Comparison of ENCODE assay signal across 9 cellular contexts in genomic region chr22:17369553-17370035, GRCh38. TPM values are rescaled to one million over a fixed set of nuclear protein-coding genes. Genes with fewer than 3 reads are reported as not detected.
DNase-seq lines count a peak whose midpoint lies in the region; ATAC-seq and TF ChIP-seq lines count a peak whose summit lies in the region.
"Had no signal": no experiment of that assay in that cellular context is flagged by ENCODE, and none has a peak within 500 bp of the region (broad histone marks: within the 10 kb centered on the region; RNA-seq: fewer than 3 reads in every experiment).

No MANE protein-coding gene starts in this region.

- intact Hi-C loops in uterus (cut with DNase I; ENCODE audit: low total_unique reads): no loop called here

- ATAC-seq in effector memory CD8-positive, alpha-beta T cell (replicated peaks): peak; percentile 42
- peak; percentile 63 to 69 for ATAC-seq in naive B cell (ENCODE audit: low read depth in 2 of 2)
- no peak for ATAC-seq in HG03342 (IDR thresholded peaks at IDR 0.05; ENCODE audit: unreplicated experiment)
- ATAC-seq in HG02623 (IDR thresholded peaks at IDR 0.05; ENCODE audit: unreplicated experiment): no peak

- H4K20me1 ChIP-seq in OCI-LY3 (ENCODE audit: insufficient read depth, low read length): no peaks in the 10 kb centered on the region

- TF ChIP-seq CTCF in OCI-LY3 (IDR thresholded peaks at IDR 0.05; ENCODE audit: low read depth, low read length) (no peak), uterus (IDR thresholded peaks at IDR 0.05) (no peak)

- peaks cover 49 to 72% of the 10 kb centered on the region in 2 donors for H3K27me3 Mint-ChIP-seq in effector memory CD8-positive, alpha-beta T cell
- H3K27me3 Mint-ChIP-seq in naive B cell: peaks cover 38 to 40% (median 39%) of the 10 kb centered on the region in 3 donors

- TF ChIP-seq POLR2A in uterus (IDR thresholded peaks at IDR 0.05): no peak

- no peaks in the 10 kb centered on the region for H3K36me3 ChIP-seq in OCI-LY3 (replicated peaks; ENCODE audit: low read depth, low read length)
- no peaks in the 10 kb centered on the region for H3K36me3 ChIP-seq in uterus

- H3K9ac ChIP-seq in OCI-LY3 (ENCODE audit: low read length): peak overlapping the region; percentile 65; the same call in 1 of the 2 replicates

- H3K27ac Mint-ChIP-seq in effector memory CD8-positive, alpha-beta T cell: no peak overlapping the region
- H3K27ac Mint-ChIP-seq in naive B cell: no peak overlapping the region
- H3K27ac Mint-ChIP-seq: T-helper 1 cell treated with Interleukin-12 subunit alpha and Interleukin-12 subunit beta and Interleukin-4 antibody, amounts not matched to agents 30 μg/mL and 1 μg/mL, for 36 hours had no signal

- H3K27ac ChIP-seq in OCI-LY3 (ENCODE audit: low read length) (no peak overlapping the region), uterus (peak overlapping the region; percentile 47 to 70)

- no peaks in the 10 kb centered on the region for H3K79me2 ChIP-seq in OCI-LY3 (ENCODE audit: low read length)

- H3K9me3 ChIP-seq in OCI-LY3 (ENCODE audit: insufficient read depth, low read length): no peaks in the 10 kb centered on the region
- no peaks in the 10 kb centered on the region for H3K9me3 ChIP-seq in uterus

- H3K36me3 Mint-ChIP-seq in effector memory CD8-positive, alpha-beta T cell (ENCODE audit: insufficient read depth): no peaks in the 10 kb centered on the region
- H3K36me3 Mint-ChIP-seq in naive B cell: no peaks in the 10 kb centered on the region

- DNase-seq in NCI-H1105 treated with DMSO at 0.1 percent for 48 hours (lab: John Stamatoyannopoulos, UW) (peak; percentile 50), NCI-H1105 (lab: John Stamatoyannopoulos, UW) (no peak), naive B cell (peak; percentile 43), uterus (peak in 1 of 2 donors; percentile 19)
- DNase-seq in effector memory CD8-positive, alpha-beta T cell: peak in 1 of 3 experiments; percentile 9

- H3K4me1 Mint-ChIP-seq in effector memory CD8-positive, alpha-beta T cell (ENCODE audit: low read depth in 2 of 2): peaks cover 11 to 12% of the 10 kb centered on the region in 2 donors
- H3K4me1 Mint-ChIP-seq in naive B cell: peaks cover 26 to 36% (median 31%) of the 10 kb centered on the region in 3 donors

- H3K4me3 ChIP-seq in OCI-LY3 (ENCODE audit: low read length) (peak overlapping the region; percentile 81), uterus (peak overlapping the region; percentile 19 to 63)

- no peak overlapping the region for H3K4me3 Mint-ChIP-seq in effector memory CD8-positive, alpha-beta T cell
- H3K4me3 Mint-ChIP-seq in naive B cell: peak overlapping the region in 2 of 8 donors; percentile 32 to 90

- H2AFZ ChIP-seq in OCI-LY3 (ENCODE audit: low read depth, low read length): no peak overlapping the region

- H3K4me2 ChIP-seq in OCI-LY3 (ENCODE audit: low read length): peak overlapping the region; percentile 89

- H3K27me3 ChIP-seq in OCI-LY3 (ENCODE audit: low read depth, low read length) (no peaks in the 10 kb centered on the region), uterus (peaks cover 0 to 27% of the 10 kb centered on the region in 2 donors)

- H3K4me1 ChIP-seq in OCI-LY3 (ENCODE audit: low read length): peaks cover 9% of the 10 kb centered on the region
- peaks cover 0 to 18% of the 10 kb centered on the region in 2 donors for H3K4me1 ChIP-seq in uterus

- no peaks in the 10 kb centered on the region for H3K9me3 Mint-ChIP-seq in effector memory CD8-positive, alpha-beta T cell
- peaks cover 0 to 3% (median 0%) of the 10 kb centered on the region in 7 donors for H3K9me3 Mint-ChIP-seq in naive B cell
- H3K9me3 Mint-ChIP-seq: T-helper 1 cell treated with Interleukin-12 subunit alpha and Interleukin-12 subunit beta and Interleukin-4 antibody, amounts not matched to agents 30 μg/mL and 1 μg/mL, for 36 hours had no signal

RNA-seq across cellular contexts. Expression of gene CECR2, which starts 0.3 kb away (rescaled TPM):
- under 1 TPM in 4 of 6 donors, not detected in 2; 0.04 to 0.62 (median 0.10) TPM for polyA plus RNA-seq in naive B cell (ENCODE audit: low read depth in 6 of 6)
- total RNA-seq in uterus: 1 to 10 TPM in 3 of 4 donors, under 1 TPM in 1; under 0.01 to 6.3 (median 3.8) TPM

Comparison
In these comparisons a context has a peak if more than half of its experiments do, and no peak if none do; other contexts are left out.
1. ATAC-seq: peak in effector memory CD8-positive, alpha-beta T cell (single experiment) and naive B cell (2 of 2); none in HG03342 (single experiment) and HG02623 (single experiment).